Comparison of ENCODE assay signal across 8 cellular contexts in genomic region chr12:76037130-76038105, GRCh38. TPM values are rescaled to one million over a fixed set of nuclear protein-coding genes. Genes with fewer than 3 reads are reported as not detected.
DNase-seq lines count a peak whose midpoint lies in the region; ATAC-seq and TF ChIP-seq lines count a peak whose summit lies in the region.

No MANE protein-coding gene starts in this region.

- peak overlapping the region; percentile 53 for H3K4me2 ChIP-seq in smooth muscle cell

- no peak overlapping the region for H2AFZ ChIP-seq in smooth muscle cell (ENCODE audit: low read depth)

- no peak overlapping the region for H3K27ac Mint-ChIP-seq in activated naive CD4-positive, alpha-beta T cell treated with anti-CD3 and anti-CD28 coated beads for 36 hours

- H3K4me3 ChIP-seq in astrocyte of the cerebellum (ENCODE audit: low read depth, low read length) (no peak overlapping the region), smooth muscle cell (no peak overlapping the region)

- ATAC-seq in GM21619 (IDR thresholded peaks at IDR 0.05; ENCODE audit: unreplicated experiment): peak; percentile 63

- no peaks in the 10 kb centered on the region for H3K36me3 Mint-ChIP-seq in activated naive CD4-positive, alpha-beta T cell treated with anti-CD3 and anti-CD28 coated beads for 36 hours (ENCODE audit: low read depth)

- peaks cover 26% of the 10 kb centered on the region for H3F3A ChIP-seq in smooth muscle cell (ENCODE audit: low read depth)

- WGBS in smooth muscle cell (ENCODE audit: low lambda C conversion rate): 38% methylated on average over 13 of the region's 13 CpGs

- no peaks in the 10 kb centered on the region for H3K79me2 ChIP-seq in smooth muscle cell (ENCODE audit: low read depth)

- H3K4me1 Mint-ChIP-seq in activated naive CD4-positive, alpha-beta T cell treated with anti-CD3 and anti-CD28 coated beads for 36 hours (ENCODE audit: low read depth): peaks cover 18% of the 10 kb centered on the region

- CTCF ChIA-PET in activated naive CD4-positive, alpha-beta T cell treated with anti-CD3 and anti-CD28 coated beads for 36 hours (lab: Charles Lee): interaction anchor here (0.6 to 3.5 kb wide), 13 partner anchors 9 to 599 kb away, joined by 3 to 35 read pairs (median 3); no protein-coding TSS in a partner anchor

- in situ Hi-C loops in astrocyte of the cerebellum (cut with HindIII; ENCODE audit: low sequenced_read_pairs): loop anchor here (25.0 kb wide), 1 partner anchor 500 kb away; no protein-coding TSS in a partner anchor

- H3K27me3 ChIP-seq in smooth muscle cell (ENCODE audit: low read depth): no peaks in the 10 kb centered on the region

- H3K36me3 ChIP-seq in smooth muscle cell (ENCODE audit: low read depth): no peaks in the 10 kb centered on the region

- H3K4me3 Mint-ChIP-seq in activated naive CD4-positive, alpha-beta T cell treated with anti-CD3 and anti-CD28 coated beads for 36 hours: no peak overlapping the region

- no peak overlapping the region for H3K9ac ChIP-seq in smooth muscle cell (ENCODE audit: low read depth)

- no peaks in the 10 kb centered on the region for H3K9me3 ChIP-seq in smooth muscle cell (replicated peaks; ENCODE audit: low read depth)

- H3K27ac ChIP-seq in smooth muscle cell (ENCODE audit: low read depth): peak overlapping the region; percentile 17

- H3K27me3 Mint-ChIP-seq in activated naive CD4-positive, alpha-beta T cell treated with anti-CD3 and anti-CD28 coated beads for 36 hours (ENCODE audit: low read depth): no peaks in the 10 kb centered on the region

- H4K20me1 ChIP-seq in smooth muscle cell (ENCODE audit: low read depth): no peaks in the 10 kb centered on the region

- no peaks in the 10 kb centered on the region for H3K9me3 Mint-ChIP-seq in activated naive CD4-positive, alpha-beta T cell treated with anti-CD3 and anti-CD28 coated beads for 36 hours

- TF ChIP-seq CTCF in astrocyte of the cerebellum (IDR thresholded peaks at IDR 0.05; ENCODE audit: low read depth, low read length, missing control alignments) (peak; percentile 82), smooth muscle cell (IDR thresholded peaks at IDR 0.05; ENCODE audit: borderline replicate concordance, insufficient read depth, poor library complexity, severe bottlenecking) (peak; percentile 86)

- DNase-seq in activated naive CD4-positive, alpha-beta T cell treated with anti-CD3 and anti-CD28 coated beads for 36 hours: peak; percentile 30
- DNase-seq in activated naive CD4-positive, alpha-beta T cell (lab: John Stamatoyannopoulos, UW): no peak
- DNase-seq in HuH-7.5 (ENCODE audit: low spot score) (peak; percentile 31), NOMO-1 treated with DMSO at 0.1 percent for 48 hours (lab: John Stamatoyannopoulos, UW; ENCODE audit: unreplicated experiment) (peak; percentile 88), astrocyte of the cerebellum (ENCODE audit: low read depth) (peak; percentile 83), iPS DF 4.7 (ENCODE audit: extremely low read depth, low spot score) (peak; percentile 69), smooth muscle cell (lab: John Stamatoyannopoulos, UW; ENCODE audit: unreplicated experiment) (no peak)

- peaks cover 23% of the 10 kb centered on the region for H3K4me1 ChIP-seq in smooth muscle cell (ENCODE audit: low read depth)

- intact Hi-C loops in activated naive CD4-positive, alpha-beta T cell treated with anti-CD3 and anti-CD28 coated beads for 36 hours (cut with micrococcal nuclease): loop anchor here (1.0 to 5.0 kb wide), 4 partner anchors 220 to 552 kb away; no protein-coding TSS in a partner anchor

RNA-seq across cellular contexts. Expression of gene PHLDA1, which starts 5.8 kb away (rescaled TPM):
- total RNA-seq in activated naive CD4-positive, alpha-beta T cell treated with anti-CD3 and anti-CD28 coated beads for 36 hours: 1 to 10 TPM; 2.7 to 2.8 TPM
- total RNA-seq in smooth muscle cell: 88.6 and 91.3 TPM in 2 replicates
- polyA plus RNA-seq in smooth muscle cell: 69.7 and 70.2 TPM in 2 replicates

RNA-seq across cellular contexts. Expression of gene NAP1L1, which starts 47.1 kb away (rescaled TPM):
- total RNA-seq in activated naive CD4-positive, alpha-beta T cell treated with anti-CD3 and anti-CD28 coated beads for 36 hours: 1,000 to 10,000 TPM; 1,078 to 1,092 TPM
- 221 and 282 TPM in 2 replicates for total RNA-seq in smooth muscle cell
- polyA plus RNA-seq in smooth muscle cell: 110 and 127 TPM in 2 replicates

Comparison
In these comparisons a context has a peak if more than half of its experiments do, and no peak if none do; other contexts are left out.
1. DNase-seq: peak in activated naive CD4-positive, alpha-beta T cell treated with anti-CD3 and anti-CD28 coated beads for 36 hours (single experiment), HuH-7.5 (single experiment), NOMO-1 treated with DMSO at 0.1 percent for 48 hours (single experiment), astrocyte of the cerebellum (single experiment) and iPS DF 4.7 (single experiment); none in activated naive CD4-positive, alpha-beta T cell (0 of 4) and smooth muscle cell (single experiment).
2. RNA of gene PHLDA1, which starts 5.8 kb away (total RNA-seq): 88.6 to 91.3 TPM in smooth muscle cell; 2.7 to 2.8 TPM in activated naive CD4-positive, alpha-beta T cell treated with anti-CD3 and anti-CD28 coated beads for 36 hours; every median in the first group is over 10 times any median in the second.